ENCODE assay signal across 10 cellular contexts in genomic region chr5:91219141-91219802, GRCh38.
DNase-seq lines count a peak whose midpoint lies in the region; ATAC-seq and TF ChIP-seq lines count a peak whose summit lies in the region.
"Had no signal": no experiment of that assay in that cellular context is flagged by ENCODE, and none has a peak within 500 bp of the region (broad histone marks: within the 10 kb centered on the region; RNA-seq: fewer than 3 reads in every experiment).

No MANE protein-coding gene starts in this region.

- 25% methylated on average over 4 of the region's 4 CpGs for WGBS in smooth muscle cell (ENCODE audit: low lambda C conversion rate)

- peaks cover 9% of the 10 kb centered on the region for H3F3A ChIP-seq in smooth muscle cell (ENCODE audit: low read depth)

- peak overlapping the region; percentile 73 for H3K4me2 ChIP-seq in smooth muscle cell

- no peak overlapping the region for H3K9ac ChIP-seq in smooth muscle cell (ENCODE audit: low read depth)

- DNase-seq in H4 (ENCODE audit: low spot score) (peak; percentile 74), SIG-M5 treated with dmso at 0.1 percent for 504 hours (lab: John Stamatoyannopoulos, UW; ENCODE audit: unreplicated experiment) (peak; percentile 96), left ventricle myocardium superior (no peak), smooth muscle cell (lab: John Stamatoyannopoulos, UW; ENCODE audit: unreplicated experiment) (no peak), NCI-H1694 (lab: John Stamatoyannopoulos, UW) (no peak)
- DNase-seq in CD4-positive, alpha-beta memory T cell = no peak
- DNase-seq: NCI-H1417 treated with DMSO at 0.1 percent for 48 hours had no signal

- no peak for TF ChIP-seq CTCF in smooth muscle cell (IDR thresholded peaks at IDR 0.05; ENCODE audit: borderline replicate concordance, insufficient read depth, poor library complexity, severe bottlenecking)

- POLR2A ChIA-PET in CD4-positive, alpha-beta memory T cell (lab: Charles Lee; ENCODE audit: partially characterized antibody) = interaction anchor here (0.9 to 3.2 kb wide), 3 partner anchors 161 to 167 kb away, joined by 5 to 31 read pairs (median 5); partner anchors contain the start of gene ARRDC3

- peaks cover 3 to 12% of the 10 kb centered on the region in 2 donors for H3K27me3 Mint-ChIP-seq in CD4-positive, alpha-beta memory T cell
- H3K27me3 Mint-ChIP-seq in activated T-helper 17 cell treated with anti-CD3 and anti-CD28 coated beads, Interleukin-2, amount 50 U/mL, for 72 hours = peaks cover 1% of the 10 kb centered on the region

- no peak overlapping the region for H3K27ac Mint-ChIP-seq in CD4-positive, alpha-beta memory T cell
- no peak overlapping the region for H3K27ac Mint-ChIP-seq in activated T-helper 17 cell treated with anti-CD3 and anti-CD28 coated beads, Interleukin-2, amount 50 U/mL, for 72 hours
- H3K27ac Mint-ChIP-seq: activated CD8-positive, alpha-beta memory T cell treated with anti-CD3 and anti-CD28 coated beads, Interleukin-2, amount 10 ng/mL, durations not matched to agents 7 days and 5 days had no signal

- H3K4me3 ChIP-seq in smooth muscle cell = peak overlapping the region; percentile 11
- H3K4me3 ChIP-seq in CD4-positive, alpha-beta memory T cell (ENCODE audit: low read length in 2 of 2) = no peak overlapping the region

- no peaks in the 10 kb centered on the region for H3K36me3 Mint-ChIP-seq in CD4-positive, alpha-beta memory T cell
- no peaks in the 10 kb centered on the region for H3K36me3 Mint-ChIP-seq in activated T-helper 17 cell treated with anti-CD3 and anti-CD28 coated beads, Interleukin-2, amount 50 U/mL, for 72 hours (ENCODE audit: low read depth)
- H3K36me3 Mint-ChIP-seq: activated CD8-positive, alpha-beta memory T cell treated with anti-CD3 and anti-CD28 coated beads, Interleukin-2, amount 10 ng/mL, durations not matched to agents 7 days and 5 days had no signal

- CTCF ChIA-PET in CD4-positive, alpha-beta memory T cell (lab: Charles Lee; ENCODE audit: partially characterized antibody) = interaction anchor here (0.7 to 11.0 kb wide), 18 partner anchors 9 to 354 kb away, joined by 3 to 280 read pairs (median 4); partner anchors contain the start of gene ARRDC3

- no peaks in the 10 kb centered on the region for H3K9me3 Mint-ChIP-seq in CD4-positive, alpha-beta memory T cell
- H3K9me3 Mint-ChIP-seq in activated T-helper 17 cell treated with anti-CD3 and anti-CD28 coated beads, Interleukin-2, amount 50 U/mL, for 72 hours = no peaks in the 10 kb centered on the region

- H3K36me3 ChIP-seq in smooth muscle cell (ENCODE audit: low read depth) = no peaks in the 10 kb centered on the region
- no peaks in the 10 kb centered on the region for H3K36me3 ChIP-seq in CD4-positive, alpha-beta memory T cell (ENCODE audit: insufficient read depth, low read length)

- no peaks in the 10 kb centered on the region for H3K79me2 ChIP-seq in smooth muscle cell (ENCODE audit: low read depth)

- H3K4me3 Mint-ChIP-seq in CD4-positive, alpha-beta memory T cell = no peak overlapping the region
- no peak overlapping the region for H3K4me3 Mint-ChIP-seq in activated T-helper 17 cell treated with anti-CD3 and anti-CD28 coated beads, Interleukin-2, amount 50 U/mL, for 72 hours
- H3K4me3 Mint-ChIP-seq: activated CD8-positive, alpha-beta memory T cell treated with anti-CD3 and anti-CD28 coated beads, Interleukin-2, amount 10 ng/mL, durations not matched to agents 7 days and 5 days had no signal

- H4K20me1 ChIP-seq in smooth muscle cell (ENCODE audit: low read depth) = no peaks in the 10 kb centered on the region

- H3K27me3 ChIP-seq in smooth muscle cell (ENCODE audit: low read depth) = no peaks in the 10 kb centered on the region
- no peaks in the 10 kb centered on the region for H3K27me3 ChIP-seq in CD4-positive, alpha-beta memory T cell (ENCODE audit: insufficient read depth, low read length)

- H3K4me1 ChIP-seq in smooth muscle cell (ENCODE audit: low read depth) = peaks cover 4% of the 10 kb centered on the region
- H3K4me1 ChIP-seq in CD4-positive, alpha-beta memory T cell (ENCODE audit: insufficient read depth, low read length) = no peaks in the 10 kb centered on the region

- ATAC-seq in left ventricle myocardium superior (peak; percentile 93), HG03108 (IDR thresholded peaks at IDR 0.05; ENCODE audit: unreplicated experiment) (no peak)
- no peak for ATAC-seq in activated T-helper 17 cell treated with anti-CD3 and anti-CD28 coated beads, Interleukin-2, amount 50 U/mL, for 72 hours (replicated peaks)

- H3K9me3 ChIP-seq in smooth muscle cell (replicated peaks; ENCODE audit: low read depth) = no peaks in the 10 kb centered on the region
- no peaks in the 10 kb centered on the region for H3K9me3 ChIP-seq in CD4-positive, alpha-beta memory T cell (ENCODE audit: control insufficient read depth in 1 of 2, low read length in 2 of 2)

- H3K27ac ChIP-seq in smooth muscle cell (ENCODE audit: low read depth) = peak overlapping the region; percentile 53
- H3K27ac ChIP-seq in CD4-positive, alpha-beta memory T cell (ENCODE audit: low read depth, low read length) = no peak overlapping the region

- intact Hi-C loops in left ventricle myocardium superior (cut with micrococcal nuclease) = loop anchor here (10.0 kb wide), 1 partner anchor 114 kb away; no protein-coding TSS in a partner anchor
- intact Hi-C loops in CD4-positive, alpha-beta memory T cell (cut with micrococcal nuclease) = no loop called here

- H3K4me1 Mint-ChIP-seq in CD4-positive, alpha-beta memory T cell = no peaks in the 10 kb centered on the region
- no peaks in the 10 kb centered on the region for H3K4me1 Mint-ChIP-seq in activated T-helper 17 cell treated with anti-CD3 and anti-CD28 coated beads, Interleukin-2, amount 50 U/mL, for 72 hours
- H3K4me1 Mint-ChIP-seq: activated CD8-positive, alpha-beta memory T cell treated with anti-CD3 and anti-CD28 coated beads, Interleukin-2, amount 10 ng/mL, durations not matched to agents 7 days and 5 days had no signal

- peak overlapping the region; percentile 86 for H2AFZ ChIP-seq in smooth muscle cell (ENCODE audit: low read depth)

Comparison
In these comparisons a context has a peak if more than half of its experiments do, and no peak if none do; other contexts are left out.
1. DNase-seq: peak in H4 (single experiment) and SIG-M5 treated with dmso at 0.1 percent for 504 hours (single experiment); none in left ventricle myocardium superior (single experiment), smooth muscle cell (single experiment), CD4-positive, alpha-beta memory T cell (0 of 5) and NCI-H1694 (single experiment).